ENCODE assay signal across 5 cellular contexts in genomic region chr19:10551006-10551405, GRCh38. TPM values are rescaled to one million over a fixed set of nuclear protein-coding genes. Genes with fewer than 3 reads are reported as not detected.
"Had no signal": no experiment of that assay in that cellular context is flagged by ENCODE, and none has a peak within 500 bp of the region (broad histone marks: within the 10 kb centered on the region; RNA-seq: fewer than 3 reads in every experiment).

No MANE protein-coding gene starts in this region.

RNA-seq across cellular contexts. Expression of gene S1PR5, which starts 33.8 kb away (rescaled TPM):
- total RNA-seq: OCI-LY7; T-helper 1 cell treated with Interleukin-12 subunit alpha and Interleukin-12 subunit beta and Interleukin-4 antibody, amounts not matched to agents 30 ng/mL and 1 ng/mL, for 36 hours had no signal

RNA-seq across cellular contexts. Expression of gene AP1M2, which starts 36.1 kb away (rescaled TPM):
- total RNA-seq: activated CD8-positive, alpha-beta memory T cell treated with anti-CD3 and anti-CD28 coated beads for 36 hours; aorta; Right ventricle myocardium superior; T-helper 1 cell treated with Interleukin-12 subunit alpha and Interleukin-12 subunit beta and Interleukin-4 antibody, amounts not matched to agents 30 ng/mL and 1 ng/mL, for 36 hours had no signal
